Comparison of ENCODE assay signal across 8 cellular contexts in genomic region chr22:39343259-39344045, GRCh38. TPM values are rescaled to one million over a fixed set of nuclear protein-coding genes. Genes with fewer than 3 reads are reported as not detected.
A peak's percentile ranks its signal among the peaks of the same experiment; 100 is the strongest.
DNase-seq lines count a peak whose midpoint lies in the region; ATAC-seq, FAIRE-seq and TF ChIP-seq lines count a peak whose summit lies in the region.

No MANE protein-coding gene starts in this region.

- H3K36me3 Mint-ChIP-seq in activated CD8-positive, alpha-beta T cell treated with anti-CD3 and anti-CD28 coated beads, Interleukin-2, amount 10 ng/mL, durations not matched to agents 7 days and 5 days (ENCODE audit: low read depth), result no peaks in the 10 kb centered on the region

- H3K27me3 Mint-ChIP-seq in activated CD8-positive, alpha-beta T cell treated with anti-CD3 and anti-CD28 coated beads, Interleukin-2, amount 10 ng/mL, durations not matched to agents 7 days and 5 days (ENCODE audit: low read depth), result peaks cover 30% of the 10 kb centered on the region

- no peaks in the 10 kb centered on the region for H3K9me3 ChIP-seq in stomach

- POLR2A ChIA-PET in activated CD8-positive, alpha-beta T cell treated with anti-CD3 and anti-CD28 coated beads, Interleukin-2, amount 10 ng/mL, durations not matched to agents 7 days and 5 days (lab: Charles Lee), result interaction anchor here (1.0 kb wide), 1 partner anchor 24 kb away, joined by 5 read pairs; the partner anchor contains the start of gene RPL3

- TF ChIP-seq EP300 in stomach (IDR thresholded peaks at IDR 0.05), result no peak

- no peak for TF ChIP-seq POLR2A in stomach (IDR thresholded peaks at IDR 0.05)

- H3K27me3 ChIP-seq in stomach, result no peaks in the 10 kb centered on the region

- intact Hi-C loops in stomach (cut with DNase I; ENCODE audit: low total_unique reads), result no loop called here

- in situ Hi-C loops in ACHN (cut with HindIII; ENCODE audit: low pct_ligation_motif_present, low pct_unique_long_range_greater_than_20kb, low sequenced_read_pairs), result no loop called here
- in situ Hi-C loops in GM13977 (cut with MboI; ENCODE audit: low pct_unique_long_range_greater_than_20kb, low sequenced_read_pairs, unreplicated experiment), result no loop called here

- no peak overlapping the region for H3K4me3 Mint-ChIP-seq in activated CD8-positive, alpha-beta T cell treated with anti-CD3 and anti-CD28 coated beads, Interleukin-2, amount 10 ng/mL, durations not matched to agents 7 days and 5 days

- no peak overlapping the region for H3K27ac Mint-ChIP-seq in activated CD8-positive, alpha-beta T cell treated with anti-CD3 and anti-CD28 coated beads, Interleukin-2, amount 10 ng/mL, durations not matched to agents 7 days and 5 days

- CTCF ChIA-PET in activated CD8-positive, alpha-beta T cell treated with anti-CD3 and anti-CD28 coated beads, Interleukin-2, amount 10 ng/mL, durations not matched to agents 7 days and 5 days (lab: Charles Lee), result interaction anchor here (0.7 to 3.1 kb wide), 21 partner anchors 9 to 189 kb away, joined by 3 to 40 read pairs (median 5); partner anchors contain the start of genes ATF4, RPL3, RPS19BP1 and TAB1

- WGBS in stomach, 5 donors, result 23 to 29% (median 26%) methylated on average over 14 to 15 of the region's 15 CpGs

- H3K36me3 ChIP-seq in stomach, result no peaks in the 10 kb centered on the region

- peaks cover 4% of the 10 kb centered on the region for H3K4me1 Mint-ChIP-seq in activated CD8-positive, alpha-beta T cell treated with anti-CD3 and anti-CD28 coated beads, Interleukin-2, amount 10 ng/mL, durations not matched to agents 7 days and 5 days (ENCODE audit: low read depth)

- peak; percentile 89 for ATAC-seq in activated CD8-positive, alpha-beta T cell treated with anti-CD3 and anti-CD28 coated beads, Interleukin-2, amount 10 ng/mL, durations not matched to agents 7 days and 5 days
- no peak for ATAC-seq in HG03442 (IDR thresholded peaks at IDR 0.05; ENCODE audit: unreplicated experiment)

- DNase-seq in ACHN (peak; percentile 55), GM13977 (ENCODE audit: low spot score) (peak; percentile 76), NCI-H748 treated with DMSO at 0.1 percent for 48 hours (lab: John Stamatoyannopoulos, UW) (peak; percentile 26), middle frontal gyrus (ENCODE audit: extremely low spot score, low spot score) (peak; percentile 52), stomach (peak; percentile 75)
- peak; percentile 73 for DNase-seq in activated CD8-positive, alpha-beta T cell treated with anti-CD3 and anti-CD28 coated beads, Interleukin-2, amount 10 ng/mL, durations not matched to agents 7 days and 5 days

- H3K4me1 ChIP-seq in stomach, result peaks cover 0 to 10% (median 4%) of the 10 kb centered on the region in 4 donors

- no peaks in the 10 kb centered on the region for H3K9me3 Mint-ChIP-seq in activated CD8-positive, alpha-beta T cell treated with anti-CD3 and anti-CD28 coated beads, Interleukin-2, amount 10 ng/mL, durations not matched to agents 7 days and 5 days (ENCODE audit: insufficient read depth)

- no peak overlapping the region for H3K4me3 ChIP-seq in stomach

- H3K27ac ChIP-seq in stomach, result no peak overlapping the region

- peak; percentile 33 for FAIRE-seq in endometrium (lab: Jason Lieb, UNC)

- TF ChIP-seq CTCF in GM13977 (IDR thresholded peaks at IDR 0.05; ENCODE audit: extremely low read depth, insufficient read depth, missing control alignments) (peak; percentile 79), stomach (IDR thresholded peaks at IDR 0.05) (peak in 5 of 7 experiments; percentile 49 to 71 (median 61))

RNA-seq across cellular contexts. Expression of gene SYNGR1, which starts 6.3 kb away (rescaled TPM):
- under 1 TPM; 0.24 to 0.37 TPM for total RNA-seq in activated CD8-positive, alpha-beta T cell treated with anti-CD3 and anti-CD28 coated beads, Interleukin-2, amount 10 ng/mL, durations not matched to agents 7 days and 5 days
- 1 to 10 TPM in 4 of 5 donors, under 1 TPM in 1; 0.45 to 9.3 (median 5.2) TPM for total RNA-seq in stomach
- polyA plus RNA-seq in stomach, result 10 to 100 TPM in 1 of 3 donors, 1 to 10 TPM in 2; 7.3 to 18.1 (median 7.8) TPM

RNA-seq across cellular contexts. Expression of gene RPL3, which starts 24.0 kb away (rescaled TPM):
- 1,000 to 10,000 TPM; 1,693 to 1,717 TPM for total RNA-seq in activated CD8-positive, alpha-beta T cell treated with anti-CD3 and anti-CD28 coated beads, Interleukin-2, amount 10 ng/mL, durations not matched to agents 7 days and 5 days
- 1,000 to 10,000 TPM in 4 of 5 donors, 100 to 1,000 TPM in 1; 940 to 2,730 (median 1,959) TPM for total RNA-seq in stomach
- polyA plus RNA-seq in stomach, result 1,000 to 10,000 TPM; 2,938 to 5,267 (median 3,478) TPM

RNA-seq across cellular contexts. Expression of gene TAB1, which starts 56.1 kb away (rescaled TPM):
- total RNA-seq in activated CD8-positive, alpha-beta T cell treated with anti-CD3 and anti-CD28 coated beads, Interleukin-2, amount 10 ng/mL, durations not matched to agents 7 days and 5 days, result 10 to 100 TPM; 27.0 to 28.5 TPM
- 10 to 100 TPM; 11.9 to 76.8 (median 19.1) TPM for total RNA-seq in stomach
- polyA plus RNA-seq in stomach, result 10 to 100 TPM; 12.8 to 13.9 (median 13.4) TPM

Comparison
In these comparisons a context has a peak if more than half of its experiments do, and no peak if none do; other contexts are left out.
1. DNase-seq: peak in every context shown above with its lines; median percentile 76 in GM13977; 75 in stomach; 73 in activated CD8-positive, alpha-beta T cell treated with anti-CD3 and anti-CD28 coated beads, Interleukin-2, amount 10 ng/mL, durations not matched to agents 7 days and 5 days; 55 in ACHN; 52 in middle frontal gyrus; 26 in NCI-H748 treated with DMSO at 0.1 percent for 48 hours.